In the genomic region with DNA sequence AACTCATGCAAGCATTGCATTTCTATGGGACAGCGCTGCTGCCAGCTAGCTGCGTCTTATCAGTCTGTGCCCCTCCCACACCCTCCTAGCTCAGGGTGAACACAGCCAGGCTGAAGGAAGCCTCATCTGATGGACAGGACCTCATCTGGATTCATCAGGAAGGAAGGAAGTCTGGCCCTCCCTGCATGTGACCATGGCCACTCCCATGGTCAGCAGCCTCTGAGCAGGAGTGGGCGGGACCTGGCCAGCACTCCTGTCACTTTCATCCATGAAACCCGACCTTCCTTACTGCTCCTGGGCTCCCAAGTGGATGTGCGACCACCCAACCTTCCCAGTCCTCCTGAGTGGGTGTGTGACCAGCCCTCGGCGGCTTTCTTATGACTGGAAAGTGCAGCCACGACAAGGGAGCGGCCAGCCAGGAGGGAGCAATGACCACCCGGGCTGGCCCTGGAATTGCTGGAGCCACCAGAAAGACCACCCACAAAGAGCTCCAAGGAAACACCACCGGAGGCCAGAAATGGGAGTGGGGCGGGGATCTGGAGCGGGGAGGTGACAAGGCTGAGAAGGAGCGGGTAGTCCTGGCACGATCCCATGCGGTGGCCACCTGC, we compare ENCODE assay signal across 1 cellular context.
TF ChIP-seq lines count a peak whose summit lies in the region.

No MANE protein-coding gene starts in this region.

TF ChIP-seq in HepG2, 621 proteins besides CTCF, POLR2A, EP300 and RAD21 (continued from another document and continues in another):
- TF ChIP-seq PRDM15 (CRISPR knock-in tag; IDR thresholded peaks at IDR 0.05) (no peak), ZNF598 (CRISPR knock-in tag; IDR thresholded peaks at IDR 0.05; ENCODE audit: borderline replicate concordance) (no peak), ZNF350 (CRISPR knock-in tag; IDR thresholded peaks at IDR 0.05; ENCODE audit: borderline replicate concordance, low read depth) (0 out of 2 replicates have a peak, but pooled peaks have one; percentile 7), MAFK (conservative IDR thresholded peaks at IDR 0.05 in 1 of 2, IDR thresholded peaks at IDR 0.05 in 1 of 2; ENCODE audit: low read length in 2 of 2) (no peak), ZNF564 (CRISPR knock-in tag; IDR thresholded peaks at IDR 0.05) (no peak), ZFAT (CRISPR knock-in tag; conservative IDR thresholded peaks at IDR 0.05) (no peak), ZNF337 (CRISPR knock-in tag; IDR thresholded peaks at IDR 0.05; ENCODE audit: borderline replicate concordance, low read depth) (no peak), TBX3 (IDR thresholded peaks at IDR 0.05; ENCODE audit: borderline replicate concordance) (no peak), HNF4A (CRISPR knock-in tag; IDR thresholded peaks at IDR 0.05) (no peak), CREB3 (CRISPR knock-in tag; IDR thresholded peaks at IDR 0.05) (no peak), ZNF883 (CRISPR knock-in tag; IDR thresholded peaks at IDR 0.05; ENCODE audit: not compliant biosample characterization) (no peak), ZNF317 (CRISPR knock-in tag; IDR thresholded peaks at IDR 0.05) (0 out of 2 replicates have a peak, but pooled peaks have one; percentile 31), NKX3-1 (CRISPR knock-in tag; IDR thresholded peaks at IDR 0.05) (no peak), ZNF326 (CRISPR knock-in tag; IDR thresholded peaks at IDR 0.05; ENCODE audit: borderline replicate concordance) (no peak), ZFP1 (CRISPR knock-in tag; IDR thresholded peaks at IDR 0.05) (no peak), SOX5 (CRISPR knock-in tag; IDR thresholded peaks at IDR 0.05; ENCODE audit: borderline replicate concordance) (no peak), TFE3 (CRISPR knock-in tag; IDR thresholded peaks at IDR 0.05) (peak; percentile 50; the same call in 1 of the 2 replicates), ZNF687 (CRISPR knock-in tag; IDR thresholded peaks at IDR 0.05) (peak; percentile 49), NR2F2 (IDR thresholded peaks at IDR 0.05; ENCODE audit: borderline replicate concordance, low read depth) (no peak), ZNF432 (CRISPR knock-in tag; IDR thresholded peaks at IDR 0.05; ENCODE audit: borderline replicate concordance) (no peak), TCF7 (IDR thresholded peaks at IDR 0.05; ENCODE audit: low read depth) (no peak), SIX4 (CRISPR knock-in tag; IDR thresholded peaks at IDR 0.05) (0 out of 2 replicates have a peak, but pooled peaks have one; percentile 24), KLF16 (CRISPR knock-in tag; IDR thresholded peaks at IDR 0.05) (0 out of 4 replicates have a peak, but pooled peaks of 1 of the 2 experiments have one; percentile 18), HNRNPK (IDR thresholded peaks at IDR 0.05; ENCODE audit: low read depth, low read length, poor library complexity, severe bottlenecking) (no peak), ZNF672 (CRISPR knock-in tag; IDR thresholded peaks at IDR 0.05) (no peak), SALL1 (CRISPR knock-in tag; IDR thresholded peaks at IDR 0.05) (peak; percentile 14; the same call in 1 of the 2 replicates), MYC (CRISPR knock-in tag; IDR thresholded peaks at IDR 0.05; ENCODE audit: borderline replicate concordance) (no peak), ZBTB4 (CRISPR knock-in tag; IDR thresholded peaks at IDR 0.05; ENCODE audit: borderline replicate concordance) (no peak)
- TF ChIP-seq, protein P1, sequence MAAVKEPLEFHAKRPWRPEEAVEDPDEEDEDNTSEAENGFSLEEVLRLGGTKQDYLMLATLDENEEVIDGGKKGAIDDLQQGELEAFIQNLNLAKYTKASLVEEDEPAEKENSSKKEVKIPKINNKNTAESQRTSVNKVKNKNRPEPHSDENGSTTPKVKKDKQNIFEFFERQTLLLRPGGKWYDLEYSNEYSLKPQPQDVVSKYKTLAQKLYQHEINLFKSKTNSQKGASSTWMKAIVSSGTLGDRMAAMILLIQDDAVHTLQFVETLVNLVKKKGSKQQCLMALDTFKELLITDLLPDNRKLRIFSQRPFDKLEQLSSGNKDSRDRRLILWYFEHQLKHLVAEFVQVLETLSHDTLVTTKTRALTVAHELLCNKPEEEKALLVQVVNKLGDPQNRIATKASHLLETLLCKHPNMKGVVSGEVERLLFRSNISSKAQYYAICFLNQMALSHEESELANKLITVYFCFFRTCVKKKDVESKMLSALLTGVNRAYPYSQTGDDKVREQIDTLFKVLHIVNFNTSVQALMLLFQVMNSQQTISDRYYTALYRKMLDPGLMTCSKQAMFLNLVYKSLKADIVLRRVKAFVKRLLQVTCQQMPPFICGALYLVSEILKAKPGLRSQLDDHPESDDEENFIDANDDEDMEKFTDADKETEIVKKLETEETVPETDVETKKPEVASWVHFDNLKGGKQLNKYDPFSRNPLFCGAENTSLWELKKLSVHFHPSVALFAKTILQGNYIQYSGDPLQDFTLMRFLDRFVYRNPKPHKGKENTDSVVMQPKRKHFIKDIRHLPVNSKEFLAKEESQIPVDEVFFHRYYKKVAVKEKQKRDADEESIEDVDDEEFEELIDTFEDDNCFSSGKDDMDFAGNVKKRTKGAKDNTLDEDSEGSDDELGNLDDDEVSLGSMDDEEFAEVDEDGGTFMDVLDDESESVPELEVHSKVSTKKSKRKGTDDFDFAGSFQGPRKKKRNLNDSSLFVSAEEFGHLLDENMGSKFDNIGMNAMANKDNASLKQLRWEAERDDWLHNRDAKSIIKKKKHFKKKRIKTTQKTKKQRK (IDR thresholded peaks at IDR 0.05; ENCODE audit: low read length) = no peak
- TF ChIP-seq, protein P2, sequence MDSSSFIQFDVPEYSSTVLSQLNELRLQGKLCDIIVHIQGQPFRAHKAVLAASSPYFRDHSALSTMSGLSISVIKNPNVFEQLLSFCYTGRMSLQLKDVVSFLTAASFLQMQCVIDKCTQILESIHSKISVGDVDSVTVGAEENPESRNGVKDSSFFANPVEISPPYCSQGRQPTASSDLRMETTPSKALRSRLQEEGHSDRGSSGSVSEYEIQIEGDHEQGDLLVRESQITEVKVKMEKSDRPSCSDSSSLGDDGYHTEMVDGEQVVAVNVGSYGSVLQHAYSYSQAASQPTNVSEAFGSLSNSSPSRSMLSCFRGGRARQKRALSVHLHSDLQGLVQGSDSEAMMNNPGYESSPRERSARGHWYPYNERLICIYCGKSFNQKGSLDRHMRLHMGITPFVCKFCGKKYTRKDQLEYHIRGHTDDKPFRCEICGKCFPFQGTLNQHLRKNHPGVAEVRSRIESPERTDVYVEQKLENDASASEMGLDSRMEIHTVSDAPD (CRISPR knock-in tag; IDR thresholded peaks at IDR 0.05) = no peak
- TF ChIP-seq, protein P3, sequence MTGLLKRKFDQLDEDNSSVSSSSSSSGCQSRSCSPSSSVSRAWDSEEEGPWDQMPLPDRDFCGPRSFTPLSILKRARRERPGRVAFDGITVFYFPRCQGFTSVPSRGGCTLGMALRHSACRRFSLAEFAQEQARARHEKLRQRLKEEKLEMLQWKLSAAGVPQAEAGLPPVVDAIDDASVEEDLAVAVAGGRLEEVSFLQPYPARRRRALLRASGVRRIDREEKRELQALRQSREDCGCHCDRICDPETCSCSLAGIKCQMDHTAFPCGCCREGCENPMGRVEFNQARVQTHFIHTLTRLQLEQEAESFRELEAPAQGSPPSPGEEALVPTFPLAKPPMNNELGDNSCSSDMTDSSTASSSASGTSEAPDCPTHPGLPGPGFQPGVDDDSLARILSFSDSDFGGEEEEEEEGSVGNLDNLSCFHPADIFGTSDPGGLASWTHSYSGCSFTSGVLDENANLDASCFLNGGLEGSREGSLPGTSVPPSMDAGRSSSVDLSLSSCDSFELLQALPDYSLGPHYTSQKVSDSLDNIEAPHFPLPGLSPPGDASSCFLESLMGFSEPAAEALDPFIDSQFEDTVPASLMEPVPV (CRISPR knock-in tag; IDR thresholded peaks at IDR 0.05) = no peak
